ENCODE assay signal across 8 cellular contexts in genomic region chr1:228166170-228166936, GRCh38. TPM values are rescaled to one million over a fixed set of nuclear protein-coding genes. Genes with fewer than 3 reads are reported as not detected.
DNase-seq lines count a peak whose midpoint lies in the region; ATAC-seq, FAIRE-seq and TF ChIP-seq lines count a peak whose summit lies in the region.

No MANE protein-coding gene starts in this region.

- no peaks in the 10 kb centered on the region for H3K27me3 Mint-ChIP-seq in progenitor cell of endocrine pancreas

- peak; percentile 61 for DNase-seq in Daoy (ENCODE audit: low read depth)
- peak; percentile 36 for DNase-seq in HS-5 (ENCODE audit: low read depth)
- DNase-seq in RWPE2 (ENCODE audit: low spot score), result peak; percentile 29
- DNase-seq in amniotic epithelial cell (ENCODE audit: low read depth), result peak; percentile 40
- peak; percentile 78 for DNase-seq in left cardiac atrium
- no peak for DNase-seq in progenitor cell of endocrine pancreas (ENCODE audit: low spot score, unreplicated experiment)
- no peak for DNase-seq in GM12891 (ENCODE audit: insufficient read length, low spot score)

- H3K27ac Mint-ChIP-seq in progenitor cell of endocrine pancreas, result peak overlapping the region; percentile 91

- H3K27ac ChIP-seq in RWPE2 (ENCODE audit: poor library complexity, severe bottlenecking), result peak overlapping the region; percentile 94

- no peaks in the 10 kb centered on the region for H3K36me3 Mint-ChIP-seq in progenitor cell of endocrine pancreas (ENCODE audit: insufficient read depth)

- peak overlapping the region; percentile 81 for H3K4me3 ChIP-seq in RWPE2 (ENCODE audit: severe bottlenecking)

- no peak for FAIRE-seq in GM12891 (lab: Jason Lieb, UNC)

- no peaks in the 10 kb centered on the region for H3K36me3 ChIP-seq in RWPE2 (ENCODE audit: low read depth)

- H3K9me3 Mint-ChIP-seq in progenitor cell of endocrine pancreas (ENCODE audit: low read depth), result no peaks in the 10 kb centered on the region

- H3K27me3 ChIP-seq in RWPE2 (ENCODE audit: insufficient read depth, poor library complexity, severe bottlenecking), result no peaks in the 10 kb centered on the region

- ATAC-seq in GM21390 (IDR thresholded peaks at IDR 0.05; ENCODE audit: unreplicated experiment) (peak; percentile 22), RWPE2 (ENCODE audit: low read depth) (peak; percentile 54; the same call in 2 of the 3 replicates), left cardiac atrium (peak; percentile 7 to 26)

- intact Hi-C loops in left cardiac atrium (cut with DNase I), result loop anchor here in 1 of 2 donors (5.0 kb wide), 1 partner anchor 41 kb away; the partner anchor contains the start of gene OBSCN

- H3K9me3 ChIP-seq in RWPE2 (ENCODE audit: severe bottlenecking), result no peaks in the 10 kb centered on the region

- peaks cover 20% of the 10 kb centered on the region for H3K4me1 ChIP-seq in RWPE2 (ENCODE audit: insufficient read depth, poor library complexity, severe bottlenecking)

- TF ChIP-seq POLR2A in GM12891 (IDR thresholded peaks at IDR 0.05; ENCODE audit: low read depth, low read length), result no peak

- H3K4me1 Mint-ChIP-seq in progenitor cell of endocrine pancreas (ENCODE audit: low read depth), result peaks cover 9% of the 10 kb centered on the region

- TF ChIP-seq CTCF in RWPE2 (IDR thresholded peaks at IDR 0.05; ENCODE audit: poor library complexity, severe bottlenecking) (peak; percentile 3), progenitor cell of endocrine pancreas (IDR thresholded peaks at IDR 0.05; ENCODE audit: unreplicated experiment) (peak; percentile 28)

- H3K4me3 Mint-ChIP-seq in progenitor cell of endocrine pancreas (ENCODE audit: low read depth), result peak overlapping the region; percentile 73

TF ChIP-seq in GM12891, 5 proteins besides CTCF, POLR2A, EP300 and RAD21:
- TF ChIP-seq SPI1 (IDR thresholded peaks at IDR 0.05; ENCODE audit: low read depth, low read length), result no peak
- TF ChIP-seq POLR2AphosphoS5 (IDR thresholded peaks at IDR 0.05; ENCODE audit: low read depth, low read length), result no peak
- TF ChIP-seq TAF1 (IDR thresholded peaks at IDR 0.05; ENCODE audit: low read depth, low read length), result no peak
- no peak for TF ChIP-seq PAX5 (IDR thresholded peaks at IDR 0.05; ENCODE audit: insufficient read depth, low read length, severe bottlenecking)
- TF ChIP-seq POU2F2 (IDR thresholded peaks at IDR 0.05; ENCODE audit: low read depth, low read length), result no peak

RNA-seq across cellular contexts. Expression of gene IBA57, which starts 0.7 kb away (rescaled TPM):
- 3.5 and 5.1 TPM in 2 replicates for total RNA-seq in Daoy (2014; rRNA removed; shearing (Covaris generic))
- total RNA-seq in left cardiac atrium (10 to 100 TPM; 10.4 to 10.5 TPM), progenitor cell of endocrine pancreas (9.7 and 11.2 TPM in 2 replicates)
- 3.2 TPM for polyA plus RNA-seq in GM12891 (2012; ENCODE audit: low read depth, missing spikeins)

RNA-seq across cellular contexts. Expression of gene GJC2, which starts 16.6 kb away (rescaled TPM):
- 0.17 and 0.60 TPM in 2 replicates for total RNA-seq in Daoy (2014; rRNA removed; shearing (Covaris generic))
- total RNA-seq in left cardiac atrium (1 to 10 TPM; 2.2 to 2.3 TPM), progenitor cell of endocrine pancreas (1.7 and 2.1 TPM in 2 replicates)
- 0.15 TPM for polyA plus RNA-seq in GM12891 (2012; ENCODE audit: low read depth, missing spikeins)

RNA-seq across cellular contexts. Expression of gene GUK1, which starts 26.3 kb away (rescaled TPM):
- total RNA-seq in Daoy (2014; rRNA removed; shearing (Covaris generic)), result 218 and 268 TPM in 2 replicates
- total RNA-seq in left cardiac atrium (100 to 1,000 TPM; 153 to 185 TPM), progenitor cell of endocrine pancreas (96.3 and 101 TPM in 2 replicates)
- 202 TPM for polyA plus RNA-seq in GM12891 (2012; ENCODE audit: low read depth, missing spikeins)

RNA-seq across cellular contexts. Expression of gene OBSCN, which starts 41.5 kb away (rescaled TPM):
- 2.2 and 4.1 TPM in 2 replicates for total RNA-seq in Daoy (2014; rRNA removed; shearing (Covaris generic))
- total RNA-seq in left cardiac atrium (100 to 1,000 TPM; 194 to 201 TPM), progenitor cell of endocrine pancreas (57.3 and 57.5 TPM in 2 replicates)
- polyA plus RNA-seq in GM12891 (2012; ENCODE audit: low read depth, missing spikeins), result 0.05 TPM

RNA-seq across cellular contexts. Expression of gene MRPL55, which starts 57.3 kb away (rescaled TPM):
- total RNA-seq in Daoy (2014; rRNA removed; shearing (Covaris generic)), result 88.6 and 137 TPM in 2 replicates
- total RNA-seq in left cardiac atrium (10 to 100 TPM; 43.5 to 48.9 TPM), progenitor cell of endocrine pancreas (50.3 and 52.3 TPM in 2 replicates)
- polyA plus RNA-seq in GM12891 (2012; ENCODE audit: low read depth, missing spikeins), result 46.6 TPM

Comparison
In these comparisons a context has a peak if more than half of its experiments do, and no peak if none do; other contexts are left out.
1. DNase-seq: peak in Daoy (single experiment), HS-5 (single experiment), RWPE2 (single experiment), amniotic epithelial cell (single experiment) and left cardiac atrium (single experiment); none in progenitor cell of endocrine pancreas (single experiment) and GM12891 (single experiment).
2. Peak in every context shown above with its lines, with median percentiles within 50 percentile points of each other: ATAC-seq.